In the genomic region with DNA sequence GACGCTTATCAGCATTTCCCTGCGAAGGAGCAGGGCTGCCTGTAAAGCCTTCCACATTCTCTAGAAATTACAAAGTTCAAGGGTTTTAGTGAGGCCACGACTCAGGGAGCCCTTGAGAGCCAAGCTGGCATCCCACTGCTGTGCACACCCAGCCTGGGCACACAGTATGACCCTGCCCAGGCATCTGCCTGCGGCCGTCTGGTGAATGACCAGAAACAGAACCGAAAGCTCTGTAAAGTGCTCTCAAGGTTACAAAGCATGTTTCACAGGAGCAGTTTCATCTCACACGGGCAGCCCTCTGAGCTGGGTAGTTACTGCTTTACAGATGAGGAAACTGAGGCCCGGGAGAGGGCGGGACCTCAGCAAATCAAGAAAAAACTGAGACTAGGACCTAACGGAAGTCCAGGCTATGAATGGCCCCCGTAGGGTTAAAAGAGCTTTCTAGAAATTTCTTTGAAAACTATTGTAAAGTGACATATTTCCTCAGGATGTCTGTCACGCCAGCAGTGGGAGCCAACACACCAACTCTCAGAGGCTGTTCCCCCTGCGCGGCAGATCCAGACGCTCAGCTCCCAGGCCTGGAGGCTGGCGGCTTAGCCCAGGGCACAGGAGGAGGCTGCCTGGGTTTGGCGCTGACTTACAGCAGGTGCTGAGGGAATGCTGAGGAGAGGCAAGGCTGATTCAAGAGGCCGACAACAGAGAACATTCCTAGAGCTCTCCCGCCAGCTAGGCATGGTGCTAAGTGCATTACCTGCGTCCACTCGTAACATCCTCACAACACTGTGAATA, we compare ENCODE assay signal across 11 cellular contexts. TPM values are rescaled to one million over a fixed set of nuclear protein-coding genes. Genes with fewer than 3 reads are reported as not detected.
DNase-seq lines count a peak whose midpoint lies in the region; ATAC-seq, FAIRE-seq and TF ChIP-seq lines count a peak whose summit lies in the region.
"Had no signal": no experiment of that assay in that cellular context is flagged by ENCODE, and none has a peak within 500 bp of the region (broad histone marks: within the 10 kb centered on the region; RNA-seq: fewer than 3 reads in every experiment).

No MANE protein-coding gene starts in this region.

- H3K4me1 Mint-ChIP-seq in activated CD4-positive, alpha-beta T cell treated with anti-CD3 and anti-CD28 coated beads, Interleukin-2, amount 10 ng/mL, durations not matched to agents 24 days and 14 days = peaks cover 5% of the 10 kb centered on the region

- peak; percentile 90 for FAIRE-seq in bronchial epithelial cell (lab: Jason Lieb, UNC)

- intact Hi-C loops in activated CD4-positive, alpha-beta T cell treated with anti-CD3 and anti-CD28 coated beads, Interleukin-2, amount 10 ng/mL, durations not matched to agents 24 days and 14 days (cut with micrococcal nuclease) = no loop called here

- peak; percentile 38 for TF ChIP-seq CTCF in bronchial epithelial cell (IDR thresholded peaks at IDR 0.05; ENCODE audit: insufficient read depth, low read length, severe bottlenecking)
- TF ChIP-seq CTCF in retinal pigment epithelial cell (conservative IDR thresholded peaks at IDR 0.05; ENCODE audit: low read depth, low read length) = peak; percentile 51

- no peak overlapping the region for H3K4me3 Mint-ChIP-seq in activated CD4-positive, alpha-beta T cell treated with anti-CD3 and anti-CD28 coated beads, Interleukin-2, amount 10 ng/mL, durations not matched to agents 24 days and 14 days
- H3K4me3 Mint-ChIP-seq: T-helper 1 cell treated with Interleukin-12 subunit alpha and Interleukin-12 subunit beta and Interleukin-4 antibody, amounts not matched to agents 30 μg/mL and 1 μg/mL, for 36 hours had no signal

- no peak overlapping the region for H3K4me3 ChIP-seq in bronchial epithelial cell (ENCODE audit: low read depth, low read length)
- no peak overlapping the region for H3K4me3 ChIP-seq in retinal pigment epithelial cell (ENCODE audit: low read length)
- H3K4me3 ChIP-seq: body of pancreas had no signal

- H3K27me3 ChIP-seq in bronchial epithelial cell (ENCODE audit: control insufficient read depth, insufficient read depth, low read length) = no peaks in the 10 kb centered on the region
- H3K27me3 ChIP-seq: body of pancreas had no signal

- H3K9me3 Mint-ChIP-seq in activated CD4-positive, alpha-beta T cell treated with anti-CD3 and anti-CD28 coated beads, Interleukin-2, amount 10 ng/mL, durations not matched to agents 24 days and 14 days = no peaks in the 10 kb centered on the region
- H3K9me3 Mint-ChIP-seq: naive B cell; T-helper 1 cell treated with Interleukin-12 subunit alpha and Interleukin-12 subunit beta and Interleukin-4 antibody, amounts not matched to agents 30 μg/mL and 1 μg/mL, for 36 hours had no signal

- no peaks in the 10 kb centered on the region for H3K36me3 ChIP-seq in bronchial epithelial cell (ENCODE audit: control insufficient read depth, insufficient read depth, low read length)

- peak; percentile 66 for DNase-seq in activated CD4-positive, alpha-beta T cell treated with anti-CD3 and anti-CD28 coated beads, Interleukin-2, amount 10 ng/mL, durations not matched to agents 24 days and 14 days
- DNase-seq in activated CD4-positive, alpha-beta T cell treated with anti-CD3 and anti-CD28 coated beads, Interleukin-2, amount 50 U/mL, for 4 hours = no peak
- DNase-seq in bronchial epithelial cell (ENCODE audit: low read depth) (no peak), retinal pigment epithelial cell (ENCODE audit: low read depth) (no peak), COLO829 (ENCODE audit: low spot score) (no peak), NCI-H226 (no peak)
- DNase-seq: naive B cell had no signal

- ATAC-seq in HG03439 (IDR thresholded peaks at IDR 0.05; ENCODE audit: unreplicated experiment) (peak; percentile 48), GM19035 (IDR thresholded peaks at IDR 0.05; ENCODE audit: unreplicated experiment) (no peak)
- ATAC-seq: body of pancreas had no signal

- peaks cover 2% of the 10 kb centered on the region for H3K36me3 Mint-ChIP-seq in activated CD4-positive, alpha-beta T cell treated with anti-CD3 and anti-CD28 coated beads, Interleukin-2, amount 10 ng/mL, durations not matched to agents 24 days and 14 days (ENCODE audit: low read depth)
- H3K36me3 Mint-ChIP-seq: naive B cell had no signal

- H3K27me3 Mint-ChIP-seq in activated CD4-positive, alpha-beta T cell treated with anti-CD3 and anti-CD28 coated beads, Interleukin-2, amount 10 ng/mL, durations not matched to agents 24 days and 14 days = peaks cover 10% of the 10 kb centered on the region

- H3K27ac Mint-ChIP-seq in activated CD4-positive, alpha-beta T cell treated with anti-CD3 and anti-CD28 coated beads, Interleukin-2, amount 10 ng/mL, durations not matched to agents 24 days and 14 days = no peak overlapping the region
- H3K27ac Mint-ChIP-seq: T-helper 1 cell treated with Interleukin-12 subunit alpha and Interleukin-12 subunit beta and Interleukin-4 antibody, amounts not matched to agents 30 μg/mL and 1 μg/mL, for 36 hours had no signal

RNA-seq across cellular contexts. Expression of gene TCF20, which starts 7.7 kb away (rescaled TPM):
- 83.0 and 85.4 TPM in 2 replicates for total RNA-seq in activated CD4-positive, alpha-beta T cell treated with anti-CD3 and anti-CD28 coated beads, Interleukin-2, amount 10 ng/mL, durations not matched to agents 24 days and 14 days
- 36.9 and 40.8 TPM in 2 replicates for total RNA-seq in bronchial epithelial cell
